Comparison of ENCODE assay signal across 15 cellular contexts in genomic region chr4:3636628-3637320, GRCh38.
DNase-seq lines count a peak whose midpoint lies in the region; ATAC-seq and TF ChIP-seq lines count a peak whose summit lies in the region.
"Had no signal": no experiment of that assay in that cellular context is flagged by ENCODE, and none has a peak within 500 bp of the region (broad histone marks: within the 10 kb centered on the region; RNA-seq: fewer than 3 reads in every experiment).

No MANE protein-coding gene starts in this region.

- H3K36me3 ChIP-seq in BLaER1 treated with 17β-estradiol and CSF1 and Interleukin-3, amounts not matched to agents 10 nM and 100 nM: peaks cover 0 to 6% (median 0%) of the 10 kb centered on the region in 11 experiments; a peak in 1 of 22 replicates
- H3K36me3 ChIP-seq in IMR-90 (ENCODE audit: control insufficient read depth, insufficient read depth, low read length): no peaks in the 10 kb centered on the region
- H3K36me3 ChIP-seq in lower lobe of right lung: no peaks in the 10 kb centered on the region
- H3K36me3 ChIP-seq in prostate gland: no peaks in the 10 kb centered on the region
- no peaks in the 10 kb centered on the region for H3K36me3 ChIP-seq in CD8-positive, alpha-beta memory T cell (ENCODE audit: insufficient read depth, low read length)
- H3K36me3 ChIP-seq: BE2C had no signal

- TF ChIP-seq POLR2A in IMR-90 (IDR thresholded peaks at IDR 0.05; ENCODE audit: low read depth, low read length) (no peak), prostate gland (IDR thresholded peaks at IDR 0.05) (no peak)

- no peak overlapping the region for H3K14ac ChIP-seq in IMR-90 (replicated peaks; ENCODE audit: low read depth, low read length)

- DNase-seq in IMR-90: no peak
- DNase-seq in lower lobe of right lung: peak; percentile 24
- no peak for DNase-seq in prostate gland (ENCODE audit: low spot score)
- DNase-seq in CD8-positive, alpha-beta memory T cell: no peak
- DNase-seq in HuH-7 (ENCODE audit: low spot score): no peak
- DNase-seq: BE2C; Calu3; CD4-positive, CD25-positive, alpha-beta regulatory T cell; DMS 273 treated with DMSO at 0.1 percent for 48 hours had no signal

- no peak overlapping the region for H4K8ac ChIP-seq in IMR-90 (ENCODE audit: low read depth in 2 of 2, low read length in 2 of 2)

- no TSS peak for BruUV-seq in IMR-90 (replicated peaks; lab: Mats Ljungman, UMichigan)

- dilution Hi-C loops in IMR-90 (cut with HindIII; ENCODE audit: low sequenced_read_pairs, unreplicated experiment): no loop called here

- no peak overlapping the region for H3K56ac ChIP-seq in IMR-90 (ENCODE audit: extremely low read depth, insufficient read depth, low read length)

- no peak overlapping the region for H4K5ac ChIP-seq in IMR-90 (ENCODE audit: low read depth, low read length)

- peaks cover 49 to 61% (median 57%) of the 10 kb centered on the region in 10 experiments for H3K4me1 ChIP-seq in BLaER1 treated with 17β-estradiol and CSF1 and Interleukin-3, amounts not matched to agents 10 nM and 100 nM
- H3K4me1 ChIP-seq in IMR-90 (ENCODE audit: control insufficient read depth, insufficient read depth, low read length) (no peaks in the 10 kb centered on the region; the same call in 1 of the 2 replicates), lower lobe of right lung (no peaks in the 10 kb centered on the region), prostate gland (replicated peaks) (peaks cover 7% of the 10 kb centered on the region)
- no peaks in the 10 kb centered on the region for H3K4me1 ChIP-seq in CD8-positive, alpha-beta memory T cell (ENCODE audit: insufficient read depth, low read length)
- H3K4me1 ChIP-seq: A549, BE2C had no signal

- H2BK15ac ChIP-seq in IMR-90 (ENCODE audit: low read depth, low read length): no peak overlapping the region

- no peak overlapping the region for H3K4ac ChIP-seq in IMR-90 (ENCODE audit: low read depth, low read length)

- H3K4me3 ChIP-seq in BLaER1 treated with 17β-estradiol and CSF1 and Interleukin-3, amounts not matched to agents 10 nM and 100 nM: peak overlapping the region in 2 of 10 experiments; percentile 5 to 13; a peak in 1 of 20 replicates
- no peak overlapping the region for H3K4me3 ChIP-seq in IMR-90 (ENCODE audit: insufficient read depth, low read depth, low read length)
- H3K4me3 ChIP-seq in lower lobe of right lung: no peak overlapping the region
- H3K4me3 ChIP-seq in prostate gland: no peak overlapping the region
- H3K4me3 ChIP-seq in CD8-positive, alpha-beta memory T cell (ENCODE audit: low read length): no peak overlapping the region
- H3K4me3 ChIP-seq: A549 had no signal

- no peak overlapping the region for H3K27ac Mint-ChIP-seq in CD8-positive, alpha-beta memory T cell
- H3K27ac Mint-ChIP-seq in stimulated activated memory B cell treated with anti-CD40 and anti-IgM and Interleukin-4, amounts not matched to agents 10 μg/mL and 1 μg/mL and 100 μg/mL, for 72 hours: no peak overlapping the region

- CTCF ChIA-PET in IMR-90 (lab: Yijun Ruan, JAX): no interaction called here
- CTCF ChIA-PET in CD8-positive, alpha-beta memory T cell (lab: Charles Lee): no interaction called here

- no peak for TF ChIP-seq CTCF in IMR-90 (conservative IDR thresholded peaks at IDR 0.05; ENCODE audit: low read depth, low read length)
- TF ChIP-seq CTCF in lower lobe of right lung (IDR thresholded peaks at IDR 0.05): no peak
- no peak for TF ChIP-seq CTCF in prostate gland (IDR thresholded peaks at IDR 0.05)

- H3K9me3 ChIP-seq in BLaER1 treated with 17β-estradiol and CSF1 and Interleukin-3, amounts not matched to agents 10 nM and 100 nM (replicated peaks in 1 of 11): peaks cover 17 to 44% (median 34%) of the 10 kb centered on the region in 11 experiments
- 0 out of 2 replicates have a peak, but pooled peaks cover 4% of the 10 kb centered on the region for H3K9me3 ChIP-seq in IMR-90 (ENCODE audit: control insufficient read depth, insufficient read depth, low read length)
- no peaks in the 10 kb centered on the region for H3K9me3 ChIP-seq in lower lobe of right lung
- H3K9me3 ChIP-seq in prostate gland: no peaks in the 10 kb centered on the region
- H3K9me3 ChIP-seq in CD8-positive, alpha-beta memory T cell (ENCODE audit: low read length): no peaks in the 10 kb centered on the region
- H3K9me3 ChIP-seq: A549, BE2C had no signal

- intact Hi-C loops in IMR-90 (cut with micrococcal nuclease) (no loop called here), lower lobe of right lung (cut with DNase I) (no loop called here), prostate gland (cut with DNase I) (no loop called here)

- no peaks in the 10 kb centered on the region for H4K20me1 ChIP-seq in BLaER1 treated with 17β-estradiol and CSF1 and Interleukin-3, amounts not matched to agents 10 nM and 100 nM
- no peaks in the 10 kb centered on the region for H4K20me1 ChIP-seq in IMR-90 (ENCODE audit: insufficient read depth, low read length)

- no peak for TF ChIP-seq RAD21 in IMR-90 (IDR thresholded peaks at IDR 0.05; ENCODE audit: low read length)

- no peaks in the 10 kb centered on the region for H3K36me3 Mint-ChIP-seq in CD8-positive, alpha-beta memory T cell
- no peaks in the 10 kb centered on the region for H3K36me3 Mint-ChIP-seq in stimulated activated memory B cell treated with anti-CD40 and anti-IgM and Interleukin-4, amounts not matched to agents 10 μg/mL and 1 μg/mL and 100 μg/mL, for 72 hours
- H3K36me3 Mint-ChIP-seq: CD4-positive, CD25-positive, alpha-beta regulatory T cell; IgD-negative memory B cell had no signal

- H3K27me3 Mint-ChIP-seq in CD8-positive, alpha-beta memory T cell: peaks cover 4 to 5% of the 10 kb centered on the region in 2 donors
- H3K27me3 Mint-ChIP-seq in stimulated activated memory B cell treated with anti-CD40 and anti-IgM and Interleukin-4, amounts not matched to agents 10 μg/mL and 1 μg/mL and 100 μg/mL, for 72 hours: peaks cover 49% of the 10 kb centered on the region
- H3K27me3 Mint-ChIP-seq: CD4-positive, CD25-positive, alpha-beta regulatory T cell had no signal

- peaks cover 0 to 2% (median 0%) of the 10 kb centered on the region in 5 donors for H3K9me3 Mint-ChIP-seq in CD8-positive, alpha-beta memory T cell
- peaks cover 5% of the 10 kb centered on the region for H3K9me3 Mint-ChIP-seq in stimulated activated memory B cell treated with anti-CD40 and anti-IgM and Interleukin-4, amounts not matched to agents 10 μg/mL and 1 μg/mL and 100 μg/mL, for 72 hours
- H3K9me3 Mint-ChIP-seq: CD4-positive, CD25-positive, alpha-beta regulatory T cell had no signal

- H2AK5ac ChIP-seq in IMR-90 (ENCODE audit: low read depth, low read length): no peak overlapping the region

- in situ Hi-C loops in IMR-90 (cut with MboI; ENCODE audit: low sequenced_read_pairs): no loop called here

- POLR2A ChIA-PET in IMR-90 (lab: Charles Lee; ENCODE audit: unreplicated experiment): no interaction called here
- POLR2A ChIA-PET in CD8-positive, alpha-beta memory T cell (lab: Charles Lee): no interaction called here

- H3K4me3 Mint-ChIP-seq in CD8-positive, alpha-beta memory T cell: no peak overlapping the region
- H3K4me3 Mint-ChIP-seq in stimulated activated memory B cell treated with anti-CD40 and anti-IgM and Interleukin-4, amounts not matched to agents 10 μg/mL and 1 μg/mL and 100 μg/mL, for 72 hours: no peak overlapping the region
- H3K4me3 Mint-ChIP-seq: CD4-positive, CD25-positive, alpha-beta regulatory T cell had no signal

- ATAC-seq in IMR-90 (ENCODE audit: low read depth) (no peak), lower lobe of right lung (no peak), GM21381 (IDR thresholded peaks at IDR 0.05; ENCODE audit: unreplicated experiment) (no peak)
- ATAC-seq in stimulated activated memory B cell treated with anti-CD40 and anti-IgM and Interleukin-4, amounts not matched to agents 10 μg/mL and 1 μg/mL and 100 μg/mL, for 72 hours: no peak
- ATAC-seq: A549, HCT116 had no signal

- WGBS in IMR-90 (ENCODE audit: extremely low coverage in 2 of 2, insufficient read length in 1 of 2), 2 experiments: 35% methylated on average over 5 of the region's 12 CpGs; no CpG with 5 or more reads in 1 of the 2 experiments
- 92% methylated on average over 12 of the region's 12 CpGs for WGBS in prostate gland

- H2BK20ac ChIP-seq in IMR-90 (ENCODE audit: low read depth, low read length): no peak overlapping the region

- H3K23ac ChIP-seq in IMR-90 (ENCODE audit: low read depth, low read length): no peak overlapping the region

- H3K27ac ChIP-seq in BLaER1 treated with 17β-estradiol and CSF1 and Interleukin-3, amounts not matched to agents 10 nM and 100 nM: 0 out of 22 replicates have a peak overlapping the region, but pooled peaks of 1 of the 11 experiments have one; percentile 15
- H3K27ac ChIP-seq in IMR-90 (ENCODE audit: insufficient read depth, low read length): no peak overlapping the region
- no peak overlapping the region for H3K27ac ChIP-seq in lower lobe of right lung
- H3K27ac ChIP-seq in prostate gland: peak overlapping the region; percentile 64 to 74
- no peak overlapping the region for H3K27ac ChIP-seq in CD8-positive, alpha-beta memory T cell (ENCODE audit: low read depth, low read length)
- H3K27ac ChIP-seq: A549 had no signal

- H3K18ac ChIP-seq in IMR-90 (ENCODE audit: low read depth, low read length): no peak overlapping the region

- no peak overlapping the region for H2BK5ac ChIP-seq in IMR-90 (ENCODE audit: low read depth, low read length, poor library complexity, severe bottlenecking)

- H2BK120ac ChIP-seq in IMR-90 (ENCODE audit: low read depth, low read length): no peak overlapping the region

- H3K9me1 ChIP-seq in IMR-90 (ENCODE audit: insufficient read depth, low read length): no peaks in the 10 kb centered on the region

- H2AK9ac ChIP-seq in IMR-90 (replicated peaks; ENCODE audit: low read depth, low read length, poor library complexity): no peak overlapping the region

- H3K4me1 Mint-ChIP-seq in CD8-positive, alpha-beta memory T cell: no peaks in the 10 kb centered on the region
- H3K4me1 Mint-ChIP-seq in stimulated activated memory B cell treated with anti-CD40 and anti-IgM and Interleukin-4, amounts not matched to agents 10 μg/mL and 1 μg/mL and 100 μg/mL, for 72 hours: peaks cover 14% of the 10 kb centered on the region
- H3K4me1 Mint-ChIP-seq: CD4-positive, CD25-positive, alpha-beta regulatory T cell had no signal

- H4K91ac ChIP-seq in IMR-90 (ENCODE audit: insufficient read depth, low read depth, low read length): no peak overlapping the region

- no peaks in the 10 kb centered on the region for H3K27me3 ChIP-seq in BLaER1 treated with 17β-estradiol and CSF1 and Interleukin-3, amounts not matched to agents 10 nM and 100 nM
- H3K27me3 ChIP-seq in IMR-90 (ENCODE audit: control insufficient read depth, insufficient read depth, low read length) (peaks cover 9% of the 10 kb centered on the region), lower lobe of right lung (ENCODE audit: low read depth) (no peaks in the 10 kb centered on the region), prostate gland (replicated peaks; ENCODE audit: insufficient read depth) (no peaks in the 10 kb centered on the region)
- H3K27me3 ChIP-seq in CD8-positive, alpha-beta memory T cell (ENCODE audit: insufficient read depth, low read length, poor library complexity, severe bottlenecking): no peaks in the 10 kb centered on the region
- H3K27me3 ChIP-seq: BE2C had no signal

- H3K4me2 ChIP-seq in BLaER1 treated with 17β-estradiol and CSF1 and Interleukin-3, amounts not matched to agents 10 nM and 100 nM: peak overlapping the region; percentile 42 to 91 (median 77); a peak in 20 of 22 replicates
- H3K4me2 ChIP-seq in IMR-90 (ENCODE audit: low read depth, low read length): no peak overlapping the region
- H3K4me2 ChIP-seq: A549 had no signal

- H2AFZ ChIP-seq in IMR-90 (replicated peaks; ENCODE audit: low read length, poor library complexity): peak overlapping the region; percentile 58

- no peaks in the 10 kb centered on the region for H3K79me1 ChIP-seq in IMR-90 (ENCODE audit: low read depth in 1 of 2, low read length in 2 of 2)

- no peak overlapping the region for H3K9ac ChIP-seq in BLaER1 treated with 17β-estradiol and CSF1 and Interleukin-3, amounts not matched to agents 10 nM and 100 nM
- no peak overlapping the region for H3K9ac ChIP-seq in IMR-90 (ENCODE audit: low read depth, low read length)

Comparison
In these comparisons a context has a peak if more than half of its experiments do, and no peak if none do; other contexts are left out.
1. H3K27ac ChIP-seq: peak in prostate gland (2 of 2); none in IMR-90 (single experiment), lower lobe of right lung (single experiment) and CD8-positive, alpha-beta memory T cell (single experiment).